Comparison of ENCODE assay signal across 1 cellular context in the genomic region with DNA sequence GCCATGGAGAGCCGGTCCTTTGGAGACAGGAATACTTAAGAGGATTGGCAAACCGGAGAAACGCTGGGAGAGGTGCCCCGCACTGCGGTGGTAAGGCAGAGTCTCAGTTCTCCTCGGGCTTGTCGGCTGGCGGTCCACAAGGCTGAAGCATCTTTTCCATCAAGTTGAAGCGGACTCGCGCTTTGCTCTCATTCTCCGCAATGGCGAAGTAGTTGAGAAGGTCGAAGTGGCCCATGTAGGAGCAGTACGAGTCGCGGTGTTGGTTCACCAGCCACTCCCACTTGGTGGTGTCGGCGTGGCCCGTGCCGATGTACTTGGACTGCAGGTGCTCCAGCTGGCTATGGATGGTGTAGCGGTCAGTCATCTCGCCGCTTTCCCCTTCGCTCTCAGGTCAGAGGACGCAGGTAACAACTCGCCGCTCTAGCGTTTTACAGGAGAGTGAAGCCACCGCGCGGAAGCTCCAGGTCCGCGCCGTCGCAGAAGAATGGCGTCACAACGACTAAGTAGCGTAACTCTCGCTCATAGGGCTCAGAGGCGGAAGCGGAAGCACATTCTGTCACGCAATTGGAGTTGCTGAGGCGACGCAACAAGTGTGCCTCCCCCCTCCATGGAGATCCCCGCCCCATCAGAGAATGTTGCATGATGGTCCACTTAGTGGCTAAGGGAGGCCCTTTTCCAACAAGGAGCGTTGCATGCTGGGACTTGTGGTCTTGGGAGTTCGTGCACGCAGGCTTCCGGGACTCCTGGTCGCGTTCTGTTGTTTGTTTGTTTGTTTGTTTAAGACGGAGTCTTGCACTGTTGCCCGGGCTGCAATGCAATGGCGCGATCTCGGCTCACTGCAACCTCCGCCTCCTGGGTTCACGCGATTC.
TF ChIP-seq lines count a peak whose summit lies in the region.

A gene (minus strand): TSS at position 440 of the 869 bp plus-strand sequence. CDS start 76 bp downstream, at position 364.

TF ChIP-seq in K562, 482 proteins besides CTCF, POLR2A, EP300 and RAD21 (continued from another document and continues in another):
- TF ChIP-seq ZNF274 (IDR thresholded peaks at IDR 0.05; ENCODE audit: borderline replicate concordance, low read depth, low read length) (no peak), RCOR1 (IDR thresholded peaks at IDR 0.05; ENCODE audit: borderline replicate concordance in 1 of 2, low read depth in 2 of 2, low read length in 2 of 2) (peak in 1 of 2 experiments; percentile 22; a peak in 1 of 4 replicates), SMARCA4 (IDR thresholded peaks at IDR 0.05) (no peak), E2F3 (CRISPR knock-in tag; IDR thresholded peaks at IDR 0.05) (no peak), MEF2A (IDR thresholded peaks at IDR 0.05; ENCODE audit: control insufficient read depth, low read depth, low read length) (no peak), FOXJ3 (CRISPR knock-in tag; IDR thresholded peaks at IDR 0.05) (no peak), ZNF232 (CRISPR knock-in tag; IDR thresholded peaks at IDR 0.05) (no peak), BACH1 (tag; IDR thresholded peaks at IDR 0.05) (peak; percentile 90), MTF1 (CRISPR knock-in tag; IDR thresholded peaks at IDR 0.05; ENCODE audit: borderline replicate concordance) (no peak), KAT7 (CRISPR knock-in tag; IDR thresholded peaks at IDR 0.05; ENCODE audit: borderline replicate concordance) (peak; percentile 92; the same call in 1 of the 2 replicates), RBM25 (IDR thresholded peaks at IDR 0.05; ENCODE audit: low read depth, low read length, severe bottlenecking) (peak; percentile 80), CTBP1 (IDR thresholded peaks at IDR 0.05; ENCODE audit: borderline replicate concordance) (peak; percentile 85; the same call in 1 of the 2 replicates), ZNF785 (CRISPR knock-in tag; IDR thresholded peaks at IDR 0.05) (no peak), GATAD2A (IDR thresholded peaks at IDR 0.05) (no peak), HEY1 (CRISPR knock-in tag; IDR thresholded peaks at IDR 0.05; ENCODE audit: borderline replicate concordance) (no peak), KDM1A (IDR thresholded peaks at IDR 0.05) (no peak), TAF7 (tag; IDR thresholded peaks at IDR 0.05) (peak; percentile 93), ELF1 (tag; IDR thresholded peaks at IDR 0.05) (peak; percentile 100), PURB (CRISPR knock-in tag; IDR thresholded peaks at IDR 0.05; ENCODE audit: low read depth) (no peak), ZZZ3 (IDR thresholded peaks at IDR 0.05) (no peak), MCM2 (IDR thresholded peaks at IDR 0.05; ENCODE audit: low read depth) (no peak), NR2F6 (CRISPR knock-in tag; IDR thresholded peaks at IDR 0.05) (no peak), ZNF165 (CRISPR knock-in tag; IDR thresholded peaks at IDR 0.05; ENCODE audit: borderline replicate concordance) (no peak), TAF1 (IDR thresholded peaks at IDR 0.05; ENCODE audit: control insufficient read depth, extremely low read depth, insufficient read depth, low read length, severe bottlenecking) (peak; percentile 99), ZC3H11A (IDR thresholded peaks at IDR 0.05; ENCODE audit: low read depth, low read length) (no peak), HMG20A (CRISPR knock-in tag; conservative IDR thresholded peaks at IDR 0.05) (no peak), ZNF324 (CRISPR knock-in tag; IDR thresholded peaks at IDR 0.05) (no peak), ESRRB (CRISPR knock-in tag; IDR thresholded peaks at IDR 0.05; ENCODE audit: borderline replicate concordance) (no peak), TCF3 (CRISPR knock-in tag; IDR thresholded peaks at IDR 0.05) (peak; percentile 36; the same call in 1 of the 2 replicates), LARP7 (IDR thresholded peaks at IDR 0.05) (no peak), RBM22 (IDR thresholded peaks at IDR 0.05; ENCODE audit: low read depth, low read length, poor library complexity, severe bottlenecking) (no peak), NR4A1 (CRISPR knock-in tag; IDR thresholded peaks at IDR 0.05) (peak; percentile 34; the same call in 1 of the 2 replicates), NR4A1 (tag; IDR thresholded peaks at IDR 0.05) (0 out of 2 replicates have a peak, but pooled peaks have one; percentile 54), ZNF583 (CRISPR knock-in tag; IDR thresholded peaks at IDR 0.05) (no peak), MTA3 (IDR thresholded peaks at IDR 0.05; ENCODE audit: borderline replicate concordance) (peak; percentile 94; the same call in 1 of the 2 replicates), YY1 (IDR thresholded peaks at IDR 0.05; ENCODE audit: borderline replicate concordance in 1 of 3, control insufficient read depth in 1 of 3, extremely low read depth in 1 of 3, insufficient read depth in 3 of 3, insufficient read length in 1 of 3, insufficient replicate concordance in 2 of 3, low read depth in 1 of 3, low read length in 2 of 3) (no peak), HDAC2 (IDR thresholded peaks at IDR 0.05) (peak; percentile 77), BRD9 (IDR thresholded peaks at IDR 0.05; ENCODE audit: low read depth, partially characterized antibody) (no peak), NFYB (IDR thresholded peaks at IDR 0.05; ENCODE audit: extremely low read depth, insufficient read length) (peak; percentile 80)
- TF ChIP-seq, protein P1, sequence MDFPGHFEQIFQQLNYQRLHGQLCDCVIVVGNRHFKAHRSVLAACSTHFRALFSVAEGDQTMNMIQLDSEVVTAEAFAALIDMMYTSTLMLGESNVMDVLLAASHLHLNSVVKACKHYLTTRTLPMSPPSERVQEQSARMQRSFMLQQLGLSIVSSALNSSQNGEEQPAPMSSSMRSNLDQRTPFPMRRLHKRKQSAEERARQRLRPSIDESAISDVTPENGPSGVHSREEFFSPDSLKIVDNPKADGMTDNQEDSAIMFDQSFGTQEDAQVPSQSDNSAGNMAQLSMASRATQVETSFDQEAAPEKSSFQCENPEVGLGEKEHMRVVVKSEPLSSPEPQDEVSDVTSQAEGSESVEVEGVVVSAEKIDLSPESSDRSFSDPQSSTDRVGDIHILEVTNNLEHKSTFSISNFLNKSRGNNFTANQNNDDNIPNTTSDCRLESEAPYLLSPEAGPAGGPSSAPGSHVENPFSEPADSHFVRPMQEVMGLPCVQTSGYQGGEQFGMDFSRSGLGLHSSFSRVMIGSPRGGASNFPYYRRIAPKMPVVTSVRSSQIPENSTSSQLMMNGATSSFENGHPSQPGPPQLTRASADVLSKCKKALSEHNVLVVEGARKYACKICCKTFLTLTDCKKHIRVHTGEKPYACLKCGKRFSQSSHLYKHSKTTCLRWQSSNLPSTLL (IDR thresholded peaks at IDR 0.05): no peak
- TF ChIP-seq, protein P2, sequence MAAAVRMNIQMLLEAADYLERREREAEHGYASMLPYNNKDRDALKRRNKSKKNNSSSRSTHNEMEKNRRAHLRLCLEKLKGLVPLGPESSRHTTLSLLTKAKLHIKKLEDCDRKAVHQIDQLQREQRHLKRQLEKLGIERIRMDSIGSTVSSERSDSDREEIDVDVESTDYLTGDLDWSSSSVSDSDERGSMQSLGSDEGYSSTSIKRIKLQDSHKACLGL (CRISPR knock-in tag; IDR thresholded peaks at IDR 0.05; ENCODE audit: borderline replicate concordance, poor library complexity, severe bottlenecking): peak; percentile 7
- TF ChIP-seq, protein P3, sequence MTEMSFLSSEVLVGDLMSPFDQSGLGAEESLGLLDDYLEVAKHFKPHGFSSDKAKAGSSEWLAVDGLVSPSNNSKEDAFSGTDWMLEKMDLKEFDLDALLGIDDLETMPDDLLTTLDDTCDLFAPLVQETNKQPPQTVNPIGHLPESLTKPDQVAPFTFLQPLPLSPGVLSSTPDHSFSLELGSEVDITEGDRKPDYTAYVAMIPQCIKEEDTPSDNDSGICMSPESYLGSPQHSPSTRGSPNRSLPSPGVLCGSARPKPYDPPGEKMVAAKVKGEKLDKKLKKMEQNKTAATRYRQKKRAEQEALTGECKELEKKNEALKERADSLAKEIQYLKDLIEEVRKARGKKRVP (CRISPR knock-in tag; IDR thresholded peaks at IDR 0.05): no peak
- TF ChIP-seq, protein P4, sequence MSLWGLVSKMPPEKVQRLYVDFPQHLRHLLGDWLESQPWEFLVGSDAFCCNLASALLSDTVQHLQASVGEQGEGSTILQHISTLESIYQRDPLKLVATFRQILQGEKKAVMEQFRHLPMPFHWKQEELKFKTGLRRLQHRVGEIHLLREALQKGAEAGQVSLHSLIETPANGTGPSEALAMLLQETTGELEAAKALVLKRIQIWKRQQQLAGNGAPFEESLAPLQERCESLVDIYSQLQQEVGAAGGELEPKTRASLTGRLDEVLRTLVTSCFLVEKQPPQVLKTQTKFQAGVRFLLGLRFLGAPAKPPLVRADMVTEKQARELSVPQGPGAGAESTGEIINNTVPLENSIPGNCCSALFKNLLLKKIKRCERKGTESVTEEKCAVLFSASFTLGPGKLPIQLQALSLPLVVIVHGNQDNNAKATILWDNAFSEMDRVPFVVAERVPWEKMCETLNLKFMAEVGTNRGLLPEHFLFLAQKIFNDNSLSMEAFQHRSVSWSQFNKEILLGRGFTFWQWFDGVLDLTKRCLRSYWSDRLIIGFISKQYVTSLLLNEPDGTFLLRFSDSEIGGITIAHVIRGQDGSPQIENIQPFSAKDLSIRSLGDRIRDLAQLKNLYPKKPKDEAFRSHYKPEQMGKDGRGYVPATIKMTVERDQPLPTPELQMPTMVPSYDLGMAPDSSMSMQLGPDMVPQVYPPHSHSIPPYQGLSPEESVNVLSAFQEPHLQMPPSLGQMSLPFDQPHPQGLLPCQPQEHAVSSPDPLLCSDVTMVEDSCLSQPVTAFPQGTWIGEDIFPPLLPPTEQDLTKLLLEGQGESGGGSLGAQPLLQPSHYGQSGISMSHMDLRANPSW (CRISPR knock-in tag; IDR thresholded peaks at IDR 0.05): peak; percentile 82; the same call in 1 of the 2 replicates
- TF ChIP-seq, protein P5, sequence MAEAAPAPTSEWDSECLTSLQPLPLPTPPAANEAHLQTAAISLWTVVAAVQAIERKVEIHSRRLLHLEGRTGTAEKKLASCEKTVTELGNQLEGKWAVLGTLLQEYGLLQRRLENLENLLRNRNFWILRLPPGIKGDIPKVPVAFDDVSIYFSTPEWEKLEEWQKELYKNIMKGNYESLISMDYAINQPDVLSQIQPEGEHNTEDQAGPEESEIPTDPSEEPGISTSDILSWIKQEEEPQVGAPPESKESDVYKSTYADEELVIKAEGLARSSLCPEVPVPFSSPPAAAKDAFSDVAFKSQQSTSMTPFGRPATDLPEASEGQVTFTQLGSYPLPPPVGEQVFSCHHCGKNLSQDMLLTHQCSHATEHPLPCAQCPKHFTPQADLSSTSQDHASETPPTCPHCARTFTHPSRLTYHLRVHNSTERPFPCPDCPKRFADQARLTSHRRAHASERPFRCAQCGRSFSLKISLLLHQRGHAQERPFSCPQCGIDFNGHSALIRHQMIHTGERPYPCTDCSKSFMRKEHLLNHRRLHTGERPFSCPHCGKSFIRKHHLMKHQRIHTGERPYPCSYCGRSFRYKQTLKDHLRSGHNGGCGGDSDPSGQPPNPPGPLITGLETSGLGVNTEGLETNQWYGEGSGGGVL (CRISPR knock-in tag; IDR thresholded peaks at IDR 0.05): no peak
- TF ChIP-seq, protein P6, sequence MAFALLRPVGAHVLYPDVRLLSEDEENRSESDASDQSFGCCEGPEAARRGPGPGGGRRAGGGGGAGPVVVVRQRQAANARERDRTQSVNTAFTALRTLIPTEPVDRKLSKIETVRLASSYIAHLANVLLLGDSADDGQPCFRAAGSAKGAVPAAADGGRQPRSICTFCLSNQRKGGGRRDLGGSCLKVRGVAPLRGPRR (CRISPR knock-in tag; IDR thresholded peaks at IDR 0.05): no peak
- TF ChIP-seq, protein P7, sequence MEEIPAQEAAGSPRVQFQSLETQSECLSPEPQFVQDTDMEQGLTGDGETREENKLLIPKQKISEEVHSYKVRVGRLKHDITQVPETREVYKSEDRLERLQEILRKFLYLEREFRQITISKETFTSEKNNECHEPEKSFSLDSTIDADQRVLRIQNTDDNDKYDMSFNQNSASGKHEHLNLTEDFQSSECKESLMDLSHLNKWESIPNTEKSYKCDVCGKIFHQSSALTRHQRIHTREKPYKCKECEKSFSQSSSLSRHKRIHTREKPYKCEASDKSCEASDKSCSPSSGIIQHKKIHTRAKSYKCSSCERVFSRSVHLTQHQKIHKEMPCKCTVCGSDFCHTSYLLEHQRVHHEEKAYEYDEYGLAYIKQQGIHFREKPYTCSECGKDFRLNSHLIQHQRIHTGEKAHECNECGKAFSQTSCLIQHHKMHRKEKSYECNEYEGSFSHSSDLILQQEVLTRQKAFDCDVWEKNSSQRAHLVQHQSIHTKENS (CRISPR knock-in tag; IDR thresholded peaks at IDR 0.05): no peak
- TF ChIP-seq, protein P8, sequence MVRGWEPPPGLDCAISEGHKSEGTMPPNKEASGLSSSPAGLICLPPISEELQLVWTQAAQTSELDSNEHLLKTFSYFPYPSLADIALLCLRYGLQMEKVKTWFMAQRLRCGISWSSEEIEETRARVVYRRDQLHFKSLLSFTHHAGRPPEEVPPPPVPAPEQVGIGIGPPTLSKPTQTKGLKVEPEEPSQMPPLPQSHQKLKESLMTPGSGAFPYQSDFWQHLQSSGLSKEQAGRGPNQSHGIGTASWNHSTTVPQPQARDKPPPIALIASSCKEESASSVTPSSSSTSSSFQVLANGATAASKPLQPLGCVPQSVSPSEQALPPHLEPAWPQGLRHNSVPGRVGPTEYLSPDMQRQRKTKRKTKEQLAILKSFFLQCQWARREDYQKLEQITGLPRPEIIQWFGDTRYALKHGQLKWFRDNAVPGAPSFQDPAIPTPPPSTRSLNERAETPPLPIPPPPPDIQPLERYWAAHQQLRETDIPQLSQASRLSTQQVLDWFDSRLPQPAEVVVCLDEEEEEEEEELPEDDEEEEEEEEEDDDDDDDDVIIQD (CRISPR knock-in tag; IDR thresholded peaks at IDR 0.05): no peak
- TF ChIP-seq, protein P9, sequence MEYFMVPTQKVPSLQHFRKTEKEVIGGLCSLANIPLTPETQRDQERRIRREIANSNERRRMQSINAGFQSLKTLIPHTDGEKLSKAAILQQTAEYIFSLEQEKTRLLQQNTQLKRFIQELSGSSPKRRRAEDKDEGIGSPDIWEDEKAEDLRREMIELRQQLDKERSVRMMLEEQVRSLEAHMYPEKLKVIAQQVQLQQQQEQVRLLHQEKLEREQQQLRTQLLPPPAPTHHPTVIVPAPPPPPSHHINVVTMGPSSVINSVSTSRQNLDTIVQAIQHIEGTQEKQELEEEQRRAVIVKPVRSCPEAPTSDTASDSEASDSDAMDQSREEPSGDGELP (CRISPR knock-in tag; IDR thresholded peaks at IDR 0.05; ENCODE audit: borderline replicate concordance): peak; percentile 78
- TF ChIP-seq, protein P10, sequence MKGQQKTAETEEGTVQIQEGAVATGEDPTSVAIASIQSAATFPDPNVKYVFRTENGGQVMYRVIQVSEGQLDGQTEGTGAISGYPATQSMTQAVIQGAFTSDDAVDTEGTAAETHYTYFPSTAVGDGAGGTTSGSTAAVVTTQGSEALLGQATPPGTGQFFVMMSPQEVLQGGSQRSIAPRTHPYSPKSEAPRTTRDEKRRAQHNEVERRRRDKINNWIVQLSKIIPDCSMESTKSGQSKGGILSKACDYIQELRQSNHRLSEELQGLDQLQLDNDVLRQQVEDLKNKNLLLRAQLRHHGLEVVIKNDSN (CRISPR knock-in tag; IDR thresholded peaks at IDR 0.05): peak; percentile 11; the same call in 1 of the 2 replicates
- TF ChIP-seq, protein P11, sequence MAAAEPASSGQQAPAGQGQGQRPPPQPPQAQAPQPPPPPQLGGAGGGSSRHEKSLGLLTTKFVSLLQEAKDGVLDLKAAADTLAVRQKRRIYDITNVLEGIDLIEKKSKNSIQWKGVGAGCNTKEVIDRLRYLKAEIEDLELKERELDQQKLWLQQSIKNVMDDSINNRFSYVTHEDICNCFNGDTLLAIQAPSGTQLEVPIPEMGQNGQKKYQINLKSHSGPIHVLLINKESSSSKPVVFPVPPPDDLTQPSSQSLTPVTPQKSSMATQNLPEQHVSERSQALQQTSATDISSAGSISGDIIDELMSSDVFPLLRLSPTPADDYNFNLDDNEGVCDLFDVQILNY (CRISPR knock-in tag; IDR thresholded peaks at IDR 0.05): no peak
